8 cellular contexts compared by ENCODE assay signal in the genomic region with DNA sequence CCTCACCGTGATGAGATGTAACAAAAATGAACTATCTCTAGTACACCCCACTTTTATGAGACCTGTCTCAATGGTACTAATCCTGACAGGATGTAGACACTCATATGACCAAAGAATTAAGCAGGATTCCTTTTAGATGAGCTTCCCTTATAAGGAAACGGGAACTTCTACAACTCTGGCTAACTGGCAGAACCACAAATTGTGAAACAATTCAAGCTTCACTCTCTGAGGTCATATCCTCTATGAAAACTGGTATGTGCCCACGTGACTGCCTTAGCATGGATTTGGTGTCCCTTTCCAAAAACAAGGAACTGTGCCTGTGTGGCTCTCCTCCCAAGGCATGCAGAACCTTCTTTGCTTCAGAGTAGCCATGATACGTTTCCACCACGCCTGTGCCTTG. TPM values are rescaled to one million over a fixed set of nuclear protein-coding genes. Genes with fewer than 3 reads are reported as not detected.
DNase-seq lines count a peak whose midpoint lies in the region; ATAC-seq and TF ChIP-seq lines count a peak whose summit lies in the region.

No MANE protein-coding gene starts in this region.

- no peak for TF ChIP-seq POLR2A in NB4 (IDR thresholded peaks at IDR 0.05; ENCODE audit: extremely low read depth, insufficient read length)

- DNase-seq in AML-193 (lab: John Stamatoyannopoulos, UW) (peak; percentile 99), NB4 (ENCODE audit: low read depth) (peak; percentile 95), dermis microvascular lymphatic vessel endothelial cell (ENCODE audit: low read depth in 2 of 2) (peak; percentile 27 to 38), mucosa of gallbladder (ENCODE audit: low spot score) (peak; percentile 56), activated T-cell treated with anti-CD3 and anti-CD28 coated beads for 4 hours (no peak), NCI-H146 treated with DMSO at 0.1 percent for 48 hours (lab: John Stamatoyannopoulos, UW; ENCODE audit: unreplicated experiment) (no peak)

- ATAC-seq in GM19035 (IDR thresholded peaks at IDR 0.05; ENCODE audit: unreplicated experiment) (no peak), HG02571 (IDR thresholded peaks at IDR 0.05; ENCODE audit: unreplicated experiment) (no peak)

- no peak for TF ChIP-seq CTCF in NB4 (IDR thresholded peaks at IDR 0.05; ENCODE audit: low read depth, low read length)

- no peak overlapping the region for H3K4me3 ChIP-seq in NB4 (ENCODE audit: low read depth, low read length)

RNA-seq across cellular contexts. Expression of a gene that starts 14.1 kb away (rescaled TPM):
- total RNA-seq in dermis microvascular lymphatic vessel endothelial cell = 5.0 and 6.7 TPM in 2 replicates
- total RNA-seq in mucosa of gallbladder = 1.3 TPM

RNA-seq across cellular contexts. Expression of a gene that starts 21.3 kb away (rescaled TPM):
- total RNA-seq in dermis microvascular lymphatic vessel endothelial cell (20.9 and 22.2 TPM in 2 replicates), mucosa of gallbladder (16.0 TPM)

RNA-seq across cellular contexts. Expression of a gene that starts 32.4 kb away (rescaled TPM):
- total RNA-seq in dermis microvascular lymphatic vessel endothelial cell (18.7 and 21.4 TPM in 2 replicates), mucosa of gallbladder (69.9 TPM)

Comparison
In these comparisons a context has a peak if more than half of its experiments do, and no peak if none do; other contexts are left out.
1. DNase-seq: peak in AML-193 (2 of 2), NB4 (single experiment), dermis microvascular lymphatic vessel endothelial cell (2 of 2) and mucosa of gallbladder (single experiment); none in activated T-cell treated with anti-CD3 and anti-CD28 coated beads for 4 hours (single experiment) and NCI-H146 treated with DMSO at 0.1 percent for 48 hours (single experiment).